ENCODE assay signal across 23 cellular contexts in the genomic region with DNA sequence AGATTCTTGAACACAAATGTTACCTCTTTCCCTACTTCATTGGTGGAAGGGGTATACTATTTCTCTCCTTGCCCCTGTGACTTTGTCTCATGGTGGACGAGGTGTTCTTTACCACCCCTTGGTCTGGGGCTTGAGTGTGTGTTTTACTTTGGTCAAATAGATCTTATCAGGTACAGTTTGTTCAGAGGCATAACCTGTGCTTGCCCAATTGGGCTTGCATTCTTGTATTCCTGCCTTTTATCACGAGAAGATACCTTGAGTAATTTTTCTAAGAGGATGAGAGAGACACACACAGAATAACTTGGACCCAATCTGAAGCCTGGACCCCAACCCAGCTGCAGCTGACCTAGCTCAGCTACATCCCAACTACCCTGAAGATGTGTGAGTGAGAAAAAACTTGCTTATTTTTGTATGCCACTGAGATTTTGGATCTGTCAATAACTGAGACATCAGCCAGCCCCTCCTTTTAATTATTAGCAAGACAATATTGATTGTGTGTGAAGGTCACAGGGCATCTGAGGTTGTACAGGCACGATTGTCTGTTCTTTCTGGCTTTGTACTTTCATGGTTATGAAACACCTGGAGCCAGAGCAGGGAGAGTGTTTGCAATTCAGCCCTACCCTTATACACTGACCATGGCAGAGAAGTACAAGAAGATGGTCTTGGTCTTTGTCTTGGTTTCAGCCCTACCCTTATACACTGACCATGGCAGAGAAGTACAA.
DNase-seq lines count a peak whose midpoint lies in the region; ATAC-seq, FAIRE-seq and TF ChIP-seq lines count a peak whose summit lies in the region.
"Had no signal": no experiment of that assay in that cellular context is flagged by ENCODE, and none has a peak within 500 bp of the region (broad histone marks: within the 10 kb centered on the region; RNA-seq: fewer than 3 reads in every experiment).

No MANE protein-coding gene starts in this region.

- peaks cover 22% of the 10 kb centered on the region; the same call in 1 of the 2 replicates for H3K4me1 ChIP-seq in HepG2 (ENCODE audit: insufficient read depth, low read length)
- H3K4me1 ChIP-seq in right lobe of liver: peaks cover 0 to 59% (median 19%) of the 10 kb centered on the region in 4 donors
- peaks cover 31 to 38% of the 10 kb centered on the region in 2 donors for H3K4me1 ChIP-seq in thyroid gland
- H3K4me1 ChIP-seq in CD4-positive, alpha-beta memory T cell (ENCODE audit: insufficient read depth, low read length): no peaks in the 10 kb centered on the region
- H3K4me1 ChIP-seq: BE2C, Caco-2 had no signal

- CTCF ChIA-PET in HepG2 (lab: Yijun Ruan, JAX; ENCODE audit: low intra/inter-chr PET ratio, low total read pairs): no interaction called here
- CTCF ChIA-PET in CD4-positive, alpha-beta memory T cell (lab: Charles Lee; ENCODE audit: partially characterized antibody): no interaction called here

- WGBS in HepG2 (ENCODE audit: low lambda C conversion rate): 3% methylated on average over 3 of the region's 3 CpGs
- 12% methylated on average over 3 of the region's 3 CpGs for WGBS in right lobe of liver (ENCODE audit: insufficient coverage, low coverage, low lambda C conversion rate, missing lambda C conversion rate)
- WGBS in thyroid gland, 2 donors: 65 to 82% methylated on average over 3 of the region's 3 CpGs

- no peak for FAIRE-seq in HepG2 (lab: Jason Lieb, UNC)
- FAIRE-seq: A204.1, D721Med, G401.6, GM12891, GM19239 had no signal

- H3K27me3 ChIP-seq in HepG2 (ENCODE audit: control insufficient read depth in 1 of 2, insufficient read depth in 2 of 2, low read length in 2 of 2) (no peaks in the 10 kb centered on the region), right lobe of liver (no peaks in the 10 kb centered on the region), thyroid gland (no peaks in the 10 kb centered on the region)
- H3K27me3 ChIP-seq in CD4-positive, alpha-beta memory T cell (ENCODE audit: insufficient read depth, low read length): no peaks in the 10 kb centered on the region
- H3K27me3 ChIP-seq: BE2C, BLaER1 had no signal

- H3K27ac ChIP-seq in HepG2 (ENCODE audit: extremely low read length, insufficient read depth, low read length) (no peak overlapping the region), right lobe of liver (peak overlapping the region in 2 of 3 donors; percentile 34 to 74), thyroid gland (peak overlapping the region in 2 of 3 donors; percentile 2 to 94)
- H3K27ac ChIP-seq in CD4-positive, alpha-beta memory T cell (ENCODE audit: low read depth, low read length): no peak overlapping the region
- H3K27ac ChIP-seq: BLaER1 had no signal

- H3K4me3 ChIP-seq in HepG2 (replicated peaks in 1 of 3; ENCODE audit: insufficient read depth in 1 of 3, low read depth in 2 of 3, low read length in 3 of 3): no peak overlapping the region
- H3K4me3 ChIP-seq in right lobe of liver: peak overlapping the region in 1 of 3 donors; percentile 7
- H3K4me3 ChIP-seq in thyroid gland (replicated peaks in 1 of 3): no peak overlapping the region
- H3K4me3 ChIP-seq in CD4-positive, alpha-beta memory T cell (ENCODE audit: low read length in 2 of 2): no peak overlapping the region
- H3K4me3 ChIP-seq: BLaER1 had no signal

- TF ChIP-seq EP300 in HepG2 (IDR thresholded peaks at IDR 0.05; ENCODE audit: low read depth in 2 of 2, low read length in 2 of 2) (peak in 1 of 2 experiments; percentile 53; a peak in 2 of 4 replicates), HepG2 (CRISPR knock-in tag; IDR thresholded peaks at IDR 0.05; ENCODE audit: borderline replicate concordance) (no peak)

- BruUV-seq in HepG2 (replicated peaks; lab: Mats Ljungman, UMichigan): no TSS peak

- TF ChIP-seq POLR2A in HepG2 (IDR thresholded peaks at IDR 0.05; ENCODE audit: insufficient read depth in 1 of 2, low read depth in 2 of 2, low read length in 2 of 2) (no peak), right lobe of liver (IDR thresholded peaks at IDR 0.05) (no peak), thyroid gland (IDR thresholded peaks at IDR 0.05) (no peak)

- H2AFZ ChIP-seq in HepG2 (ENCODE audit: low read length): no peak overlapping the region

- no peaks in the 10 kb centered on the region for H3K79me2 ChIP-seq in HepG2 (ENCODE audit: insufficient read depth, low read length)

- POLR2A ChIA-PET in HepG2 (lab: Yijun Ruan, JAX): no interaction called here
- POLR2A ChIA-PET in CD4-positive, alpha-beta memory T cell (lab: Charles Lee; ENCODE audit: partially characterized antibody): no interaction called here

- no peaks in the 10 kb centered on the region for H3K27me3 Mint-ChIP-seq in CD4-positive, alpha-beta memory T cell
- H3K27me3 Mint-ChIP-seq: CD4-positive, CD25-positive, alpha-beta regulatory T cell had no signal

- H3K4me2 ChIP-seq in HepG2 (ENCODE audit: low read depth, low read length): no peak overlapping the region
- H3K4me2 ChIP-seq: BLaER1 had no signal

- intact Hi-C loops in HepG2 (cut with micrococcal nuclease; ENCODE audit: unreplicated experiment): loop anchor here (1.0 kb wide), 1 partner anchor 12 kb away; a partner anchor contains a TSS
- intact Hi-C loops in right lobe of liver (cut with DNase I): no loop called here
- intact Hi-C loops in thyroid gland (cut with DNase I): no loop called here
- intact Hi-C loops in CD4-positive, alpha-beta memory T cell (cut with micrococcal nuclease): no loop called here

- ATAC-seq in HepG2: peak; percentile 95
- ATAC-seq in right lobe of liver: peak; percentile 85 to 92 (median 88)
- ATAC-seq in HG02970 (IDR thresholded peaks at IDR 0.05; ENCODE audit: low FRiP score, unreplicated experiment): no peak
- ATAC-seq: CD8-positive, alpha-beta T cell had no signal

- H4K20me1 ChIP-seq in HepG2 (ENCODE audit: insufficient read depth, low read length): no peaks in the 10 kb centered on the region
- H4K20me1 ChIP-seq: BLaER1 had no signal

- no peak overlapping the region for H3K27ac Mint-ChIP-seq in CD4-positive, alpha-beta memory T cell
- H3K27ac Mint-ChIP-seq: CD14-positive monocyte; CD8-positive, alpha-beta T cell had no signal

- H3K4me1 Mint-ChIP-seq in CD4-positive, alpha-beta memory T cell: no peaks in the 10 kb centered on the region
- H3K4me1 Mint-ChIP-seq: CD14-positive monocyte; CD4-positive, CD25-positive, alpha-beta regulatory T cell had no signal

- H3K9me3 Mint-ChIP-seq in CD4-positive, alpha-beta memory T cell: peaks cover 6 to 49% (median 30%) of the 10 kb centered on the region in 8 donors

- H3K36me3 ChIP-seq in HepG2 (replicated peaks in 1 of 2; ENCODE audit: control insufficient read depth in 1 of 2, insufficient read depth in 2 of 2, low read length in 2 of 2) (no peaks in the 10 kb centered on the region), right lobe of liver (no peaks in the 10 kb centered on the region), thyroid gland (no peaks in the 10 kb centered on the region)
- no peaks in the 10 kb centered on the region for H3K36me3 ChIP-seq in CD4-positive, alpha-beta memory T cell (ENCODE audit: insufficient read depth, low read length)
- H3K36me3 ChIP-seq: BE2C, BLaER1 had no signal

- TF ChIP-seq RAD21 in HepG2 (CRISPR knock-in tag; IDR thresholded peaks at IDR 0.05): no peak

- in situ Hi-C loops in HepG2 (cut with HindIII; ENCODE audit: extremely low pct_ligation_motif_present, low pct_unique_long_range_greater_than_20kb): no loop called here

- TF ChIP-seq CTCF in HepG2 (CRISPR knock-in tag; IDR thresholded peaks at IDR 0.05) (no peak), right lobe of liver (IDR thresholded peaks at IDR 0.05) (no peak), thyroid gland (IDR thresholded peaks at IDR 0.05) (no peak)

- H3K4me3 Mint-ChIP-seq in CD4-positive, alpha-beta memory T cell: no peak overlapping the region
- H3K4me3 Mint-ChIP-seq: CD14-positive monocyte; CD4-positive, CD25-positive, alpha-beta regulatory T cell; CD8-positive, alpha-beta T cell had no signal

- no peak overlapping the region for H3K9ac ChIP-seq in HepG2 (ENCODE audit: insufficient read depth, low read depth, low read length)
- H3K9ac ChIP-seq: BLaER1 had no signal

- H3K9me3 ChIP-seq in HepG2 (ENCODE audit: low read length) (peaks cover 81% of the 10 kb centered on the region), right lobe of liver (no peaks in the 10 kb centered on the region), thyroid gland (no peaks in the 10 kb centered on the region)
- no peaks in the 10 kb centered on the region for H3K9me3 ChIP-seq in CD4-positive, alpha-beta memory T cell (ENCODE audit: control insufficient read depth in 1 of 2, low read length in 2 of 2)
- H3K9me3 ChIP-seq: BE2C had no signal

- DNase-seq in HepG2 (ENCODE audit: low spot score) (peak; percentile 13), right lobe of liver (peak in 1 of 3 donors; percentile 72), thyroid gland (no peak)
- DNase-seq in stimulated activated CD4-positive, alpha-beta T cell treated with anti-CD3 and anti-CD28 coated beads, Interleukin-4, amount 100 ng/mL, for 1 hour: no peak
- DNase-seq in CD4-positive, alpha-beta memory T cell: no peak
- DNase-seq: 8988T; ACHN; BE2C; C1 segment of cervical spinal cord; Caco-2; Calu3; CD4-positive, CD25-positive, alpha-beta regulatory T cell; CD8-positive, alpha-beta T cell; DMS79 treated with DMSO at 0.1 percent for 48 hours; GF-D8 had no signal

- no peaks in the 10 kb centered on the region for H3K36me3 Mint-ChIP-seq in CD4-positive, alpha-beta memory T cell
- H3K36me3 Mint-ChIP-seq: CD14-positive monocyte; CD4-positive, CD25-positive, alpha-beta regulatory T cell; CD8-positive, alpha-beta T cell had no signal

TF ChIP-seq in HepG2, 621 proteins besides CTCF, POLR2A, EP300 and RAD21 (continues in another document):
- TF ChIP-seq KDM3A (CRISPR knock-in tag; IDR thresholded peaks at IDR 0.05; ENCODE audit: low read depth) (no peak), GATAD2A (CRISPR knock-in tag; IDR thresholded peaks at IDR 0.05) (peak; percentile 45; the same call in 1 of the 2 replicates)

Comparison
In these comparisons a context has a peak if more than half of its experiments do, and no peak if none do; other contexts are left out.
1. H3K27ac ChIP-seq: peak in right lobe of liver (2 of 3) and thyroid gland (2 of 3); none in HepG2 (single experiment) and CD4-positive, alpha-beta memory T cell (single experiment).